In genomic region chr1:78075621-78076020, GRCh38 we compare ENCODE assay signal across 1 cellular context.
TF ChIP-seq lines count a peak whose summit lies in the region.

No MANE protein-coding gene starts in this region.

TF ChIP-seq in endothelial cell of umbilical vein, 7 proteins besides CTCF, POLR2A, EP300 and RAD21 (continued from another document):
- TF ChIP-seq MAX (IDR thresholded peaks at IDR 0.05; ENCODE audit: insufficient read depth, insufficient read length) (no peak), EZH2 (IDR thresholded peaks at IDR 0.05; ENCODE audit: borderline replicate concordance, low read depth, low read length, severe bottlenecking) (no peak), MYC (IDR thresholded peaks at IDR 0.05; ENCODE audit: low read depth, low read length) (peak; percentile 45), FOS (IDR thresholded peaks at IDR 0.05; ENCODE audit: borderline replicate concordance, insufficient read depth, low read length) (peak; percentile 92)
